ENCODE assay signal across 1 cellular context in genomic region chr12:21697829-21698630, GRCh38.
TF ChIP-seq lines count a peak whose summit lies in the region.

No MANE protein-coding gene starts in this region.

TF ChIP-seq in HCT116, 20 proteins besides CTCF, POLR2A, EP300 and RAD21 (continued from another document):
- TF ChIP-seq SIN3A (IDR thresholded peaks at IDR 0.05; ENCODE audit: low read depth), result no peak
